8 cellular contexts compared by ENCODE assay signal in genomic region chr5:18394154-18394804, GRCh38.
DNase-seq lines count a peak whose midpoint lies in the region; ATAC-seq and TF ChIP-seq lines count a peak whose summit lies in the region.

No MANE protein-coding gene starts in this region.

- H3K4me1 Mint-ChIP-seq in natural killer cell = no peaks in the 10 kb centered on the region
- H3K4me1 Mint-ChIP-seq in natural killer cell treated with Interleukin-12 subunit alpha and Interleukin-12 subunit beta and Interleukin-15 and Interleukin-18, amount 100 ng/mL, for 72 hours (ENCODE audit: low read depth in 2 of 2) = no peaks in the 10 kb centered on the region

- DNase-seq in natural killer cell (no peak), NCI-H2081 (lab: John Stamatoyannopoulos, UW) (peak; percentile 73 to 80), midbrain (lab: John Stamatoyannopoulos, UW) (peak; percentile 83), thyroid gland (peak; percentile 63 to 73)
- no peak for DNase-seq in natural killer cell treated with Interleukin-12 subunit alpha and Interleukin-12 subunit beta and Interleukin-15 and Interleukin-18, amount 100 ng/mL, for 72 hours (ENCODE audit: low spot score)

- no peaks in the 10 kb centered on the region for H3K27me3 ChIP-seq in ectodermal cell (ENCODE audit: control insufficient read depth, insufficient read depth, low read length, poor library complexity, severe bottlenecking)
- H3K27me3 ChIP-seq in thyroid gland = no peaks in the 10 kb centered on the region

- TF ChIP-seq CTCF in natural killer cell (IDR thresholded peaks at IDR 0.05) (peak; percentile 40), VCaP (conservative IDR thresholded peaks at IDR 0.05) (peak; percentile 92), thyroid gland (IDR thresholded peaks at IDR 0.05) (peak; percentile 55 to 84 (median 68))

- H3K4me1 ChIP-seq in ectodermal cell (ENCODE audit: control insufficient read depth, insufficient read depth, low read length) (peaks cover 16% of the 10 kb centered on the region), thyroid gland (no peaks in the 10 kb centered on the region)

- H3K27ac ChIP-seq in VCaP (no peak overlapping the region), ectodermal cell (ENCODE audit: insufficient read depth, low read depth, low read length, poor library complexity, severe bottlenecking) (peak overlapping the region; percentile 73), thyroid gland (no peak overlapping the region)

- TF ChIP-seq POLR2A in thyroid gland (IDR thresholded peaks at IDR 0.05) = no peak

- H3K36me3 ChIP-seq in ectodermal cell (ENCODE audit: control insufficient read depth, insufficient read depth, low read length) = no peaks in the 10 kb centered on the region
- no peaks in the 10 kb centered on the region for H3K36me3 ChIP-seq in thyroid gland

- H3K27ac Mint-ChIP-seq in natural killer cell = no peak overlapping the region
- H3K27ac Mint-ChIP-seq in natural killer cell treated with Interleukin-12 subunit alpha and Interleukin-12 subunit beta and Interleukin-15 and Interleukin-18, amount 100 ng/mL, for 72 hours = no peak overlapping the region

- no peaks in the 10 kb centered on the region for H3K27me3 Mint-ChIP-seq in natural killer cell (ENCODE audit: low read depth in 2 of 2)
- no peaks in the 10 kb centered on the region for H3K27me3 Mint-ChIP-seq in natural killer cell treated with Interleukin-12 subunit alpha and Interleukin-12 subunit beta and Interleukin-15 and Interleukin-18, amount 100 ng/mL, for 72 hours

- H3K9me3 ChIP-seq in ectodermal cell (ENCODE audit: control insufficient read depth, low read length) = no peaks in the 10 kb centered on the region
- no peaks in the 10 kb centered on the region for H3K9me3 ChIP-seq in thyroid gland

- 10 to 18% methylated on average over 10 to 11 of the region's 11 CpGs for WGBS in ectodermal cell, 2 experiments
- WGBS in thyroid gland, 2 donors = 11 to 19% methylated on average over 11 of the region's 11 CpGs

- H3K4me3 Mint-ChIP-seq in natural killer cell = no peak overlapping the region
- no peak overlapping the region for H3K4me3 Mint-ChIP-seq in natural killer cell treated with Interleukin-12 subunit alpha and Interleukin-12 subunit beta and Interleukin-15 and Interleukin-18, amount 100 ng/mL, for 72 hours

- ATAC-seq in natural killer cell = no peak
- no peak for ATAC-seq in natural killer cell treated with Interleukin-12 subunit alpha and Interleukin-12 subunit beta and Interleukin-15 and Interleukin-18, amount 100 ng/mL, for 72 hours
- ATAC-seq in HG02840 (IDR thresholded peaks at IDR 0.05; ENCODE audit: low FRiP score, unreplicated experiment) = peak; percentile 62

- no peaks in the 10 kb centered on the region for H3K36me3 Mint-ChIP-seq in natural killer cell
- no peaks in the 10 kb centered on the region for H3K36me3 Mint-ChIP-seq in natural killer cell treated with Interleukin-12 subunit alpha and Interleukin-12 subunit beta and Interleukin-15 and Interleukin-18, amount 100 ng/mL, for 72 hours

- H3K4me3 ChIP-seq in ectodermal cell (ENCODE audit: insufficient read depth, low read depth, low read length) = no peak overlapping the region
- H3K4me3 ChIP-seq in thyroid gland (replicated peaks in 1 of 3) = no peak overlapping the region

- peaks cover 0 to 2% of the 10 kb centered on the region in 2 donors for H3K9me3 Mint-ChIP-seq in natural killer cell
- peaks cover 6% of the 10 kb centered on the region for H3K9me3 Mint-ChIP-seq in natural killer cell treated with Interleukin-12 subunit alpha and Interleukin-12 subunit beta and Interleukin-15 and Interleukin-18, amount 100 ng/mL, for 72 hours

- intact Hi-C loops in natural killer cell (cut with micrococcal nuclease) = no loop called here
- intact Hi-C loops in thyroid gland (cut with DNase I) = no loop called here

Comparison
In these comparisons a context has a peak if more than half of its experiments do, and no peak if none do; other contexts are left out.
1. DNase-seq: peak in NCI-H2081 (2 of 2), midbrain (single experiment) and thyroid gland (2 of 2); none in natural killer cell (single experiment) and natural killer cell treated with Interleukin-12 subunit alpha and Interleukin-12 subunit beta and Interleukin-15 and Interleukin-18, amount 100 ng/mL, for 72 hours (single experiment).
2. CTCF ChIP-seq: peak in every context shown above with its lines; median percentile 92 in VCaP; 68 in thyroid gland; 40 in natural killer cell.